ENCODE assay signal across 18 cellular contexts in the genomic region with DNA sequence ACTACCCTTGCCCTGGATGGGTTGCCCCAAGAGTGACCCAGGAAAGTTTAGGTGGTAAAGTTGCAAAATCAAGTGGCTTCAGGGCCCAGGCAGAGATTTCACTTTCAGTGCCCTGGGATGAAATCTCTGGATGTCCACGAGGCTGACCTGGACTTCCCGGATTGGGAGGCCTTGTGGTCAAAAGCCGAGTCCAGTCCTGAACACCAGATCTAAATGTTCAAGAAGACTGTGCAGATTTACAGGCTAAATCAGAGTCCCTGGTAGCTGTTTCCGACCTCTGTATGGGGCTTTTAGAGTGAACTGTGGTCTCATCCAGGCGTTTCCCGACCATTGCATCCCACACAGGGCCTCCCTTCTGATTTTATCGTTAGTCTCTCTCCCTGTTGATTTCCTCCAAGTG.
A peak's percentile ranks its signal among the peaks of the same experiment; 100 is the strongest.
DNase-seq lines count a peak whose midpoint lies in the region; TF ChIP-seq lines count a peak whose summit lies in the region.
"Had no signal": no experiment of that assay in that cellular context is flagged by ENCODE, and none has a peak within 500 bp of the region (broad histone marks: within the 10 kb centered on the region; RNA-seq: fewer than 3 reads in every experiment).

No MANE protein-coding gene starts in this region.

- H3K4me1 Mint-ChIP-seq in chondrocyte (ENCODE audit: low read depth), result peaks cover 20% of the 10 kb centered on the region
- H3K4me1 Mint-ChIP-seq in activated CD4-positive, alpha-beta memory T cell treated with anti-CD3 and anti-CD28 coated beads for 36 hours (ENCODE audit: low read depth), result peaks cover 12% of the 10 kb centered on the region
- H3K4me1 Mint-ChIP-seq: activated T-helper 17 cell treated with anti-CD3 and anti-CD28 coated beads, Interleukin-2, amount 50 U/mL, for 72 hours had no signal

- no peak for TF ChIP-seq EP300 in suprapubic skin (IDR thresholded peaks at IDR 0.05)

- CTCF ChIA-PET in activated CD4-positive, alpha-beta memory T cell treated with anti-CD3 and anti-CD28 coated beads for 36 hours (lab: Charles Lee), result interaction anchor here (2.3 kb wide), 1 partner anchor 954 kb away, joined by 8 read pairs; no protein-coding TSS in a partner anchor

- POLR2A ChIA-PET in activated CD4-positive, alpha-beta memory T cell treated with anti-CD3 and anti-CD28 coated beads for 36 hours (lab: Charles Lee), result no interaction called here

- peak; percentile 45 for DNase-seq in SK-N-DZ (ENCODE audit: low spot score)
- no peak for DNase-seq in epithelial cell of prostate (ENCODE audit: low read depth, low spot score)
- peak; percentile 66 for DNase-seq in midbrain (lab: John Stamatoyannopoulos, UW)
- no peak for DNase-seq in suprapubic skin (ENCODE audit: low spot score in 2 of 2)
- no peak for DNase-seq in chondrocyte (ENCODE audit: low spot score)
- DNase-seq in NCI-H82 (lab: John Stamatoyannopoulos, UW), result no peak
- no peak for DNase-seq in activated CD4-positive, alpha-beta memory T cell treated with anti-CD3 and anti-CD28 coated beads for 36 hours
- DNase-seq: activated CD4-positive, alpha-beta T cell treated with anti-CD3 and anti-CD28 coated beads for 4 hours; activated CD8-positive, alpha-beta memory T cell treated with anti-CD3 and anti-CD28 coated beads, Interleukin-2, amount 10 ng/mL, durations not matched to agents 7 days and 5 days; activated naive CD8-positive, alpha-beta T cell treated with anti-CD3 and anti-CD28 coated beads, Interleukin-2, amount 10 ng/mL, durations not matched to agents 7 days and 5 days; CD4-positive, alpha-beta T cell; NCI-H1694 treated with DMSO at 0.1 percent for 48 hours; PC-3; stimulated activated CD4-positive, alpha-beta T cell treated with anti-CD3 and anti-CD28 coated beads, Interleukin-12 subunit alpha, Interleukin-12 subunit beta, amount 100 ng/mL, for 4 hours; T-helper 1 cell had no signal

- no peak overlapping the region for H3K4me3 Mint-ChIP-seq in chondrocyte (ENCODE audit: unreplicated experiment)
- no peak overlapping the region for H3K4me3 Mint-ChIP-seq in activated CD4-positive, alpha-beta memory T cell treated with anti-CD3 and anti-CD28 coated beads for 36 hours
- H3K4me3 Mint-ChIP-seq: activated CD8-positive, alpha-beta memory T cell treated with anti-CD3 and anti-CD28 coated beads, Interleukin-2, amount 10 ng/mL, durations not matched to agents 7 days and 5 days; activated naive CD8-positive, alpha-beta T cell treated with anti-CD3 and anti-CD28 coated beads, Interleukin-2, amount 10 ng/mL, durations not matched to agents 7 days and 5 days; activated T-helper 17 cell treated with anti-CD3 and anti-CD28 coated beads, Interleukin-2, amount 50 U/mL, for 72 hours; CD4-positive, alpha-beta T cell; neural crest cell had no signal

- peaks cover 34% of the 10 kb centered on the region for H3K4me1 ChIP-seq in suprapubic skin

- intact Hi-C loops in activated CD4-positive, alpha-beta memory T cell treated with anti-CD3 and anti-CD28 coated beads for 36 hours (cut with micrococcal nuclease), result no loop called here

- no peak for TF ChIP-seq POLR2A in suprapubic skin (IDR thresholded peaks at IDR 0.05)

- no peak overlapping the region for H3K4me3 ChIP-seq in suprapubic skin

- no peak overlapping the region for H3K27ac Mint-ChIP-seq in chondrocyte (ENCODE audit: unreplicated experiment)
- H3K27ac Mint-ChIP-seq in activated CD4-positive, alpha-beta memory T cell treated with anti-CD3 and anti-CD28 coated beads for 36 hours, result no peak overlapping the region
- H3K27ac Mint-ChIP-seq: activated CD8-positive, alpha-beta memory T cell treated with anti-CD3 and anti-CD28 coated beads, Interleukin-2, amount 10 ng/mL, durations not matched to agents 7 days and 5 days; activated naive CD8-positive, alpha-beta T cell treated with anti-CD3 and anti-CD28 coated beads, Interleukin-2, amount 10 ng/mL, durations not matched to agents 7 days and 5 days; activated T-helper 17 cell treated with anti-CD3 and anti-CD28 coated beads, Interleukin-2, amount 50 U/mL, for 72 hours; CD4-positive, alpha-beta T cell had no signal

- H3K27me3 Mint-ChIP-seq in chondrocyte (ENCODE audit: low read depth), result no peaks in the 10 kb centered on the region
- H3K27me3 Mint-ChIP-seq in activated CD4-positive, alpha-beta memory T cell treated with anti-CD3 and anti-CD28 coated beads for 36 hours, result peaks cover 30% of the 10 kb centered on the region

- peaks cover 21% of the 10 kb centered on the region for H3K27me3 ChIP-seq in suprapubic skin

- 76% methylated on average over 7 of the region's 7 CpGs for WGBS in suprapubic skin

- TF ChIP-seq CTCF in suprapubic skin (IDR thresholded peaks at IDR 0.05), result no peak
- no peak for TF ChIP-seq CTCF in chondrocyte (IDR thresholded peaks at IDR 0.05)

- H3K36me3 Mint-ChIP-seq in chondrocyte (ENCODE audit: low read depth), result no peaks in the 10 kb centered on the region
- no peaks in the 10 kb centered on the region for H3K36me3 Mint-ChIP-seq in activated CD4-positive, alpha-beta memory T cell treated with anti-CD3 and anti-CD28 coated beads for 36 hours
- H3K36me3 Mint-ChIP-seq: activated CD8-positive, alpha-beta memory T cell treated with anti-CD3 and anti-CD28 coated beads, Interleukin-2, amount 10 ng/mL, durations not matched to agents 7 days and 5 days; activated naive CD8-positive, alpha-beta T cell treated with anti-CD3 and anti-CD28 coated beads, Interleukin-2, amount 10 ng/mL, durations not matched to agents 7 days and 5 days had no signal

- H3K36me3 ChIP-seq in suprapubic skin, result no peaks in the 10 kb centered on the region

- H3K9me3 Mint-ChIP-seq in chondrocyte (ENCODE audit: low read depth), result no peaks in the 10 kb centered on the region
- H3K9me3 Mint-ChIP-seq in activated CD4-positive, alpha-beta memory T cell treated with anti-CD3 and anti-CD28 coated beads for 36 hours, result no peaks in the 10 kb centered on the region
- H3K9me3 Mint-ChIP-seq: activated naive CD8-positive, alpha-beta T cell treated with anti-CD3 and anti-CD28 coated beads, Interleukin-2, amount 10 ng/mL, durations not matched to agents 7 days and 5 days; activated T-helper 17 cell treated with anti-CD3 and anti-CD28 coated beads, Interleukin-2, amount 50 U/mL, for 72 hours; CD4-positive, alpha-beta T cell had no signal

- no peaks in the 10 kb centered on the region for H3K9me3 ChIP-seq in suprapubic skin

- H3K27ac ChIP-seq in epithelial cell of prostate (peak overlapping the region; percentile 51), suprapubic skin (peak overlapping the region; percentile 62)
- H3K27ac ChIP-seq: KMS-11 had no signal

Comparison
In these comparisons a context has a peak if more than half of its experiments do, and no peak if none do; other contexts are left out.
1. DNase-seq: peak in SK-N-DZ (single experiment) and midbrain (single experiment); none in epithelial cell of prostate (single experiment), suprapubic skin (0 of 2), chondrocyte (single experiment), NCI-H82 (single experiment) and activated CD4-positive, alpha-beta memory T cell treated with anti-CD3 and anti-CD28 coated beads for 36 hours (single experiment).